ENCODE assay signal across 9 cellular contexts in genomic region chr10:35328404-35329037, GRCh38. TPM values are rescaled to one million over a fixed set of nuclear protein-coding genes. Genes with fewer than 3 reads are reported as not detected.
A peak's percentile ranks its signal among the peaks of the same experiment; 100 is the strongest.
DNase-seq lines count a peak whose midpoint lies in the region; ATAC-seq, FAIRE-seq and TF ChIP-seq lines count a peak whose summit lies in the region.
"Had no signal": no experiment of that assay in that cellular context is flagged by ENCODE, and none has a peak within 500 bp of the region (broad histone marks: within the 10 kb centered on the region; RNA-seq: fewer than 3 reads in every experiment).

No MANE protein-coding gene starts in this region.

- H3K9me3 Mint-ChIP-seq in MCF 10A (ENCODE audit: unreplicated experiment), result no peaks in the 10 kb centered on the region
- peaks cover 0 to 2% of the 10 kb centered on the region in 2 donors for H3K9me3 Mint-ChIP-seq in stimulated activated naive CD8-positive, alpha-beta T cell treated with anti-CD3 and anti-CD28 coated beads, Interleukin-15, amount 100 ng/mL, for 72 hours

- H3K9me3 ChIP-seq in breast epithelium (no peaks in the 10 kb centered on the region), K562 (replicated peaks; ENCODE audit: control insufficient read depth, insufficient read depth, low read depth, low read length) (no peaks in the 10 kb centered on the region), tibial artery (no peaks in the 10 kb centered on the region), testis (no peaks in the 10 kb centered on the region)

- H3K4me2 ChIP-seq in K562 (ENCODE audit: insufficient read depth, low read length), result no peak overlapping the region

- H2AFZ ChIP-seq in K562 (ENCODE audit: low read depth, low read length), result no peak overlapping the region

- TF ChIP-seq CTCF in MCF 10A (IDR thresholded peaks at IDR 0.05; ENCODE audit: unreplicated experiment), result no peak
- TF ChIP-seq CTCF in breast epithelium (IDR thresholded peaks at IDR 0.05), result no peak
- TF ChIP-seq CTCF in K562 (IDR thresholded peaks at IDR 0.05 in 2 of 3, conservative IDR thresholded peaks at IDR 0.05 in 1 of 3; ENCODE audit: insufficient read depth in 2 of 3, low read depth in 1 of 3, low read length in 3 of 3), result no peak
- TF ChIP-seq CTCF in tibial artery (IDR thresholded peaks at IDR 0.05), result no peak
- no peak for TF ChIP-seq CTCF in testis (IDR thresholded peaks at IDR 0.05)

- H3K79me2 ChIP-seq in K562 (ENCODE audit: control insufficient read depth, insufficient read depth, low read length), result peaks cover 58% of the 10 kb centered on the region

- TF ChIP-seq RAD21 in K562 (CRISPR knock-in tag; conservative IDR thresholded peaks at IDR 0.05 in 1 of 2, IDR thresholded peaks at IDR 0.05 in 1 of 2), result no peak

- POLR2A ChIA-PET in MCF 10A (lab: Yijun Ruan, JAX) (no interaction called here), K562 (lab: Yijun Ruan, JAX) (interaction anchor here (1.0 to 1.2 kb wide), 2 partner anchors 13 to 22 kb away, joined by 3 read pairs; no protein-coding TSS in a partner anchor)

- intact Hi-C loops in MCF 10A (cut with micrococcal nuclease) (no loop called here), breast epithelium (cut with DNase I; ENCODE audit: low total_unique reads) (no loop called here), K562 (cut with micrococcal nuclease) (no loop called here), tibial artery (cut with DNase I; ENCODE audit: low total_unique reads) (no loop called here), testis (cut with DNase I; ENCODE audit: low total_unique reads) (no loop called here)

- no peak for TF ChIP-seq POLR2A in breast epithelium (IDR thresholded peaks at IDR 0.05)
- no peak for TF ChIP-seq POLR2A in K562 (conservative IDR thresholded peaks at IDR 0.05)
- TF ChIP-seq POLR2A in testis (IDR thresholded peaks at IDR 0.05), result no peak

- H3K36me3 ChIP-seq in breast epithelium (no peaks in the 10 kb centered on the region), K562 (ENCODE audit: control insufficient read depth, insufficient read depth, low read length) (peaks cover 11% of the 10 kb centered on the region; the same call in 2 of the 3 replicates), tibial artery (no peaks in the 10 kb centered on the region), testis (ENCODE audit: low read depth, missing control alignments) (no peaks in the 10 kb centered on the region)

- no peak overlapping the region for H3K9ac ChIP-seq in K562 (ENCODE audit: insufficient read depth in 1 of 2, low read depth in 2 of 2, low read length in 2 of 2)

- no peaks in the 10 kb centered on the region for H3K4me1 ChIP-seq in breast epithelium
- peaks cover 0 to 18% of the 10 kb centered on the region in 2 experiments; a peak in 2 of 5 replicates for H3K4me1 ChIP-seq in K562 (replicated peaks in 1 of 2; ENCODE audit: control insufficient read depth in 2 of 2, insufficient read depth in 2 of 2, low read length in 2 of 2)
- H3K4me1 ChIP-seq in tibial artery, result peaks cover 0 to 44% (median 7%) of the 10 kb centered on the region in 4 donors
- H3K4me1 ChIP-seq in testis, result peaks cover 32% of the 10 kb centered on the region

- H3K27me3 Mint-ChIP-seq in MCF 10A (ENCODE audit: insufficient read depth, unreplicated experiment), result no peaks in the 10 kb centered on the region
- H3K27me3 Mint-ChIP-seq in stimulated activated naive CD8-positive, alpha-beta T cell treated with anti-CD3 and anti-CD28 coated beads, Interleukin-15, amount 100 ng/mL, for 72 hours, result no peaks in the 10 kb centered on the region

- in situ Hi-C loops in K562 (cut with MboI), result no loop called here

- no peak for FAIRE-seq in K562 (lab: Jason Lieb, UNC)

- H3K36me3 Mint-ChIP-seq in MCF 10A (ENCODE audit: insufficient read depth, unreplicated experiment), result peaks cover 23% of the 10 kb centered on the region

- no TSS peak for BruUV-seq in MCF 10A (replicated peaks; lab: Mats Ljungman, UMichigan)
- BruUV-seq in K562 (replicated peaks; lab: Mats Ljungman, UMichigan), result no TSS peak

- peak overlapping the region; percentile 39 for H3K27ac Mint-ChIP-seq in MCF 10A (ENCODE audit: low read depth, unreplicated experiment)
- H3K27ac Mint-ChIP-seq in stimulated activated naive CD8-positive, alpha-beta T cell treated with anti-CD3 and anti-CD28 coated beads, Interleukin-15, amount 100 ng/mL, for 72 hours, result peak overlapping the region; percentile 12 to 13

- peaks cover 27% of the 10 kb centered on the region for H3K4me1 Mint-ChIP-seq in MCF 10A (ENCODE audit: insufficient read depth, unreplicated experiment)
- peaks cover 44% of the 10 kb centered on the region for H3K4me1 Mint-ChIP-seq in stimulated activated naive CD8-positive, alpha-beta T cell treated with anti-CD3 and anti-CD28 coated beads, Interleukin-15, amount 100 ng/mL, for 72 hours

- H3K4me3 Mint-ChIP-seq in MCF 10A (ENCODE audit: unreplicated experiment), result no peak overlapping the region
- H3K4me3 Mint-ChIP-seq in stimulated activated naive CD8-positive, alpha-beta T cell treated with anti-CD3 and anti-CD28 coated beads, Interleukin-15, amount 100 ng/mL, for 72 hours, result peak overlapping the region in 1 of 2 donors; percentile 14

- H3K27ac ChIP-seq in breast epithelium (no peak overlapping the region), K562 (ENCODE audit: extremely low read depth, low read depth, low read length) (no peak overlapping the region), tibial artery (no peak overlapping the region), testis (no peak overlapping the region)

- no peaks in the 10 kb centered on the region for H4K20me1 ChIP-seq in K562 (replicated peaks; ENCODE audit: control insufficient read depth, insufficient read depth, low read length)

- no peak overlapping the region for H3K4me3 ChIP-seq in breast epithelium
- no peak overlapping the region for H3K4me3 ChIP-seq in K562
- no peak overlapping the region for H3K4me3 ChIP-seq in tibial artery
- H3K4me3 ChIP-seq in testis, result no peak overlapping the region

- WGBS in K562 (ENCODE audit: insufficient coverage, low coverage, missing lambda C conversion rate), result 42% methylated on average over 2 of the region's 2 CpGs
- whole genome bisulfite sequencing in testis, 2 donors, result 50 to 57% methylated on average over 2 of the region's 2 CpGs

- ATAC-seq in HG03442 (IDR thresholded peaks at IDR 0.05; ENCODE audit: unreplicated experiment) (peak; percentile 43), K562 (no peak), GM21360 (IDR thresholded peaks at IDR 0.05; ENCODE audit: unreplicated experiment) (no peak)
- ATAC-seq in stimulated activated naive CD8-positive, alpha-beta T cell treated with anti-CD3 and anti-CD28 coated beads, Interleukin-15, amount 100 ng/mL, for 72 hours, result peak; percentile 96

- DNase-seq in MCF 10A (ENCODE audit: unreplicated experiment), result no peak
- DNase-seq in breast epithelium (ENCODE audit: low spot score in 2 of 2), result no peak
- DNase-seq in K562 (ENCODE audit: extremely low read depth in 1 of 4, low spot score in 3 of 4), result no peak
- DNase-seq in stimulated activated naive CD8-positive, alpha-beta T cell treated with anti-CD3 and anti-CD28 coated beads, Interleukin-15, amount 100 ng/mL, for 72 hours, result no peak
- no peak for DNase-seq in tibial artery
- DNase-seq in testis, result no peak
- DNase-seq: SHP77 treated with DMSO at 0.1 percent for 48 hours had no signal

- H3K27me3 ChIP-seq in breast epithelium, result no peaks in the 10 kb centered on the region
- H3K27me3 ChIP-seq in K562 (ENCODE audit: control insufficient read depth in 2 of 2, insufficient read depth in 2 of 2, low read length in 2 of 2), result no peaks in the 10 kb centered on the region
- H3K27me3 ChIP-seq in tibial artery, result no peaks in the 10 kb centered on the region
- no peaks in the 10 kb centered on the region for H3K27me3 ChIP-seq in testis

- CTCF ChIA-PET in MCF 10A (lab: Yijun Ruan, JAX) (interaction anchor here (0.6 to 1.2 kb wide), 5 partner anchors 21 to 260 kb away, joined by 3 to 6 read pairs (median 3); no protein-coding TSS in a partner anchor), K562 (lab: Yijun Ruan, JAX; ENCODE audit: low intra/inter-chr PET ratio) (no interaction called here)

- no peaks in the 10 kb centered on the region for H3K9me1 ChIP-seq in K562 (ENCODE audit: control insufficient read depth, insufficient read depth, low read length)

- TF ChIP-seq EP300 in K562 (IDR thresholded peaks at IDR 0.05; ENCODE audit: low read length), result no peak

TF ChIP-seq in K562, 482 proteins besides CTCF, POLR2A, EP300 and RAD21 (continues in another document):
- TF ChIP-seq NR2C2 (CRISPR knock-in tag; IDR thresholded peaks at IDR 0.05) (no peak), NR2C2 (tag; IDR thresholded peaks at IDR 0.05) (no peak), MAFG (tag; conservative IDR thresholded peaks at IDR 0.05) (no peak), NCOA6 (IDR thresholded peaks at IDR 0.05) (no peak), NR2C1 (IDR thresholded peaks at IDR 0.05) (no peak), NR2C1 (tag; IDR thresholded peaks at IDR 0.05) (no peak)

RNA-seq across cellular contexts. Expression of gene CCNY, which starts 7.8 kb away (rescaled TPM):
- total RNA-seq in MCF 10A (2022) (68.9 and 79.7 TPM in 2 replicates), breast epithelium (10 to 100 TPM; 28.7 to 41.0 (median 36.1) TPM), K562 (2014; rRNA removed) (28.4 and 32.9 TPM in 2 replicates), K562 (2014; rRNA removed; fragmentation: Illumina TruSeq; extraction: Trizol) (42.1 and 52.6 TPM in 2 replicates), K562 (2015; rRNA removed; fragmentation: Illumina TruSeq; extraction: Trizol) (38.3 and 38.6 TPM in 2 replicates), K562 (2021) (69.2 and 76.9 TPM in 2 replicates), testis (100 to 1,000 TPM; 103 to 132 TPM)
- 53.7 and 58.2 TPM in 2 replicates for total RNA-seq in K562 (2011; cell fraction: chromatin; rRNA removed; ENCODE audit: low replicate concordance)
- 22.3 and 25.7 TPM in 2 replicates for total RNA-seq in K562 (2011; cell fraction: nucleolus; rRNA removed)
- 32.0 and 43.7 TPM in 2 replicates for total RNA-seq in K562 (2011; cell fraction: nucleoplasm; rRNA removed)
- polyA plus RNA-seq in K562 (2011; rRNA removed) (87.9 and 109 TPM in 2 replicates), K562 (2014; fragmentation: Illumina TruSeq; extraction: Trizol) (59.9 and 73.2 TPM in 2 replicates), K562 (2014; fragmentation: Nextera tagmentation; extraction: Ambion mirVana) (1 to 10 TPM; 8.4 to 9.1 TPM), K562 (2014; rRNA removed) (26.2 and 44.6 TPM in 2 replicates), testis (ENCODE audit: insufficient read depth, low read depth, low replicate concordance) (380 TPM)
- polyA plus RNA-seq in K562 (2011; cell fraction: cytosol; rRNA removed), result 32.2 and 62.8 TPM in 2 replicates
- 31.7 and 55.0 TPM in 2 replicates for polyA plus RNA-seq in K562 (2011; cell fraction: nucleus; rRNA removed)
- polyA plus RNA-seq in K562 (2012), result 57.6 and 72.6 TPM in 2 replicates
- 126 and 138 TPM in 2 replicates for polyA minus RNA-seq in K562 (2011; rRNA and poly(A)+ RNA removed)
- 34.0 and 62.3 TPM in 2 replicates for polyA minus RNA-seq in K562 (2011; cell fraction: cytosol; rRNA and poly(A)+ RNA removed)
- polyA minus RNA-seq in K562 (2011; cell fraction: nucleus; rRNA and poly(A)+ RNA removed), result 17.1 and 38.9 TPM in 2 replicates

Comparison
In these comparisons a context has a peak if more than half of its experiments do, and no peak if none do; other contexts are left out.
1. ATAC-seq: peak in HG03442 (single experiment) and stimulated activated naive CD8-positive, alpha-beta T cell treated with anti-CD3 and anti-CD28 coated beads, Interleukin-15, amount 100 ng/mL, for 72 hours (single experiment); none in K562 (single experiment) and GM21360 (single experiment).